ENCODE assay signal across 12 cellular contexts in the genomic region with DNA sequence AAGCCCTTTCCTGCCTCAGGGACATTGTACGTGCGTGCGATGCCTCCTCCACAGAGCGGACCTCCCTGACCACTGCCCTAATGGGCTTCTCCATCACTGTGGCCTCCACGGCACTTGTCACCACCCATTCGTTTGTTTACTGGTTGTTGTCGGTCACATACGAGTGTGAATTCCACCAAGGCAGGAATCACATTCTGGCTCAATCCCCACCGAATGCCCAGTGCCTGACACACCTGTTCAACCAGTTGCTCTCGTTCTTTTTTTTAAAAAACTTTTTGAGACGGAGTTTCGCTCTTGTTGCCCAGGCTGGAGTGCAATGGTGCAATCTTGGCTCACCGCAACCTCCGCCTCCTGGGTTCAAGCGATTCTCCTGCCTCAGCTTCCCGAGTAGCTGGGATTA. TPM values are rescaled to one million over a fixed set of nuclear protein-coding genes. Genes with fewer than 3 reads are reported as not detected.
DNase-seq lines count a peak whose midpoint lies in the region; ATAC-seq and TF ChIP-seq lines count a peak whose summit lies in the region.
"Not testable (repeated sequence)": the region's sequence is repeated elsewhere in the genome, so short reads cannot be mapped to it uniquely, and the experiment has no call there.
"Had no signal": no experiment of that assay in that cellular context is flagged by ENCODE, and none has a peak within 500 bp of the region (broad histone marks: within the 10 kb centered on the region; RNA-seq: fewer than 3 reads in every experiment).

No MANE protein-coding gene starts in this region.

- H3K9me3 Mint-ChIP-seq in CD4-positive, CD25-positive, alpha-beta regulatory T cell; activated B cell treated with CpG ODN at 0.5 μM for 24 hours; activated T-helper 1 cell treated with anti-CD3 and anti-CD28 coated beads, Interleukin-12 subunit alpha, Interleukin-12 subunit beta, Interleukin-2, Interleukin-4 antibody, amounts not matched to agents 30 ng/mL and 10 ng/mL and 1 ng/mL, durations not matched to agents 14 hours and 24 hours and 36 hours; brain; natural killer cell treated with Interleukin-12 subunit alpha and Interleukin-12 subunit beta and Interleukin-15 and Interleukin-18, amount 100 ng/mL, for 72 hours; stimulated activated naive B cell treated with anti-CD40 and anti-IgM and Interleukin-4, amounts not matched to agents 10 μg/mL and 1 μg/mL and 100 μg/mL, for 72 hours: not testable (repeated sequence)

- H3K27me3 Mint-ChIP-seq in CD4-positive, CD25-positive, alpha-beta regulatory T cell; activated T-helper 1 cell treated with anti-CD3 and anti-CD28 coated beads, Interleukin-12 subunit alpha, Interleukin-12 subunit beta, Interleukin-2, Interleukin-4 antibody, amounts not matched to agents 30 ng/mL and 10 ng/mL and 1 ng/mL, durations not matched to agents 14 hours and 24 hours and 36 hours (ENCODE audit: insufficient read depth); natural killer cell treated with Interleukin-12 subunit alpha and Interleukin-12 subunit beta and Interleukin-15 and Interleukin-18, amount 100 ng/mL, for 72 hours: not testable (repeated sequence)
- peaks cover 15% of the 10 kb centered on the region for H3K27me3 Mint-ChIP-seq in activated B cell treated with CpG ODN at 0.5 μM for 24 hours
- H3K27me3 Mint-ChIP-seq in brain, result peaks cover 22% of the 10 kb centered on the region
- peaks cover 17 to 27% of the 10 kb centered on the region in 2 donors for H3K27me3 Mint-ChIP-seq in stimulated activated naive B cell treated with anti-CD40 and anti-IgM and Interleukin-4, amounts not matched to agents 10 μg/mL and 1 μg/mL and 100 μg/mL, for 72 hours

- POLR2A ChIA-PET in HEK293 (lab: Yijun Ruan, JAX), result not testable (repeated sequence)
- POLR2A ChIA-PET in activated B cell treated with CpG ODN at 0.5 μM for 24 hours (lab: Charles Lee), result interaction anchor here (1.1 kb wide), 1 partner anchor 164 kb away, joined by 3 read pairs; the partner anchor contains the start of gene CAPN15

- H3K27ac Mint-ChIP-seq in CD4-positive, CD25-positive, alpha-beta regulatory T cell, result peak overlapping the region in 1 of 3 donors; percentile 31
- H3K27ac Mint-ChIP-seq in activated B cell treated with CpG ODN at 0.5 μM for 24 hours, result not testable (repeated sequence)
- H3K27ac Mint-ChIP-seq in activated T-helper 1 cell treated with anti-CD3 and anti-CD28 coated beads, Interleukin-12 subunit alpha, Interleukin-12 subunit beta, Interleukin-2, Interleukin-4 antibody, amounts not matched to agents 30 ng/mL and 10 ng/mL and 1 ng/mL, durations not matched to agents 14 hours and 24 hours and 36 hours, result peak overlapping the region; percentile 72
- peak overlapping the region in 4 of 5 experiments; percentile 62 to 97 (median 92) for H3K27ac Mint-ChIP-seq in brain
- H3K27ac Mint-ChIP-seq in natural killer cell treated with Interleukin-12 subunit alpha and Interleukin-12 subunit beta and Interleukin-15 and Interleukin-18, amount 100 ng/mL, for 72 hours, result peak overlapping the region; percentile 76 to 90
- peak overlapping the region; percentile 87 for H3K27ac Mint-ChIP-seq in stimulated activated naive B cell treated with anti-CD40 and anti-IgM and Interleukin-4, amounts not matched to agents 10 μg/mL and 1 μg/mL and 100 μg/mL, for 72 hours

- intact Hi-C loops in activated B cell treated with CpG ODN at 0.5 μM for 24 hours (cut with micrococcal nuclease), result not testable (repeated sequence)
- intact Hi-C loops in activated T-helper 1 cell treated with anti-CD3 and anti-CD28 coated beads, Interleukin-12 subunit alpha, Interleukin-12 subunit beta, Interleukin-2, Interleukin-4 antibody, amounts not matched to agents 30 ng/mL and 10 ng/mL and 1 ng/mL, durations not matched to agents 14 hours and 24 hours and 36 hours (cut with micrococcal nuclease), result loop anchor here (2.0 kb wide), 1 partner anchor 24 kb away; the partner anchor contains the start of gene METRN

- not testable (repeated sequence) for H3K36me3 ChIP-seq in CD4-positive, CD25-positive, alpha-beta regulatory T cell (ENCODE audit: control insufficient read depth, insufficient read depth, low read length)
- peaks cover 0 to 29% of the 10 kb centered on the region in 2 experiments; a peak in 1 of 3 replicates for H3K36me3 ChIP-seq in HEK293 (ENCODE audit: control insufficient read depth in 2 of 2, insufficient read depth in 1 of 2, low read length in 2 of 2)

- not testable (repeated sequence) for H3K9me3 ChIP-seq in CD4-positive, CD25-positive, alpha-beta regulatory T cell (ENCODE audit: control insufficient read depth in 2 of 2, low read length in 2 of 2); HEK293 (ENCODE audit: control insufficient read depth, insufficient read depth, low read depth, low read length)

- peaks cover 2 to 40% (median 9%) of the 10 kb centered on the region in 4 donors for H3K4me1 Mint-ChIP-seq in CD4-positive, CD25-positive, alpha-beta regulatory T cell
- H3K4me1 Mint-ChIP-seq in activated B cell treated with CpG ODN at 0.5 μM for 24 hours, result peaks cover 37% of the 10 kb centered on the region
- H3K4me1 Mint-ChIP-seq in activated T-helper 1 cell treated with anti-CD3 and anti-CD28 coated beads, Interleukin-12 subunit alpha, Interleukin-12 subunit beta, Interleukin-2, Interleukin-4 antibody, amounts not matched to agents 30 ng/mL and 10 ng/mL and 1 ng/mL, durations not matched to agents 14 hours and 24 hours and 36 hours (ENCODE audit: low read depth), result peaks cover 17% of the 10 kb centered on the region
- peaks cover 28% of the 10 kb centered on the region for H3K4me1 Mint-ChIP-seq in brain
- H3K4me1 Mint-ChIP-seq in natural killer cell treated with Interleukin-12 subunit alpha and Interleukin-12 subunit beta and Interleukin-15 and Interleukin-18, amount 100 ng/mL, for 72 hours (ENCODE audit: low read depth in 2 of 2), result peaks cover 3 to 10% of the 10 kb centered on the region in 2 donors
- peaks cover 20 to 50% of the 10 kb centered on the region in 2 donors for H3K4me1 Mint-ChIP-seq in stimulated activated naive B cell treated with anti-CD40 and anti-IgM and Interleukin-4, amounts not matched to agents 10 μg/mL and 1 μg/mL and 100 μg/mL, for 72 hours

- CTCF ChIA-PET in HEK293 (lab: Yijun Ruan, JAX); activated B cell treated with CpG ODN at 0.5 μM for 24 hours (lab: Charles Lee): not testable (repeated sequence)

- peaks cover 37% of the 10 kb centered on the region for H3K4me1 ChIP-seq in CD4-positive, CD25-positive, alpha-beta regulatory T cell (ENCODE audit: control insufficient read depth, insufficient read depth, low read length, poor library complexity, severe bottlenecking)
- H3K4me1 ChIP-seq in HEK293 (ENCODE audit: control insufficient read depth, insufficient read depth, low read length), result not testable (repeated sequence)

- H3K36me3 Mint-ChIP-seq in CD4-positive, CD25-positive, alpha-beta regulatory T cell; activated T-helper 1 cell treated with anti-CD3 and anti-CD28 coated beads, Interleukin-12 subunit alpha, Interleukin-12 subunit beta, Interleukin-2, Interleukin-4 antibody, amounts not matched to agents 30 ng/mL and 10 ng/mL and 1 ng/mL, durations not matched to agents 14 hours and 24 hours and 36 hours (ENCODE audit: low read depth); brain; natural killer cell treated with Interleukin-12 subunit alpha and Interleukin-12 subunit beta and Interleukin-15 and Interleukin-18, amount 100 ng/mL, for 72 hours: not testable (repeated sequence)
- H3K36me3 Mint-ChIP-seq in activated B cell treated with CpG ODN at 0.5 μM for 24 hours (ENCODE audit: low read depth), result peaks cover 13% of the 10 kb centered on the region
- peaks cover 6 to 11% of the 10 kb centered on the region in 2 donors for H3K36me3 Mint-ChIP-seq in stimulated activated naive B cell treated with anti-CD40 and anti-IgM and Interleukin-4, amounts not matched to agents 10 μg/mL and 1 μg/mL and 100 μg/mL, for 72 hours

- H3K4me3 Mint-ChIP-seq in CD4-positive, CD25-positive, alpha-beta regulatory T cell, result peak overlapping the region; percentile 71 to 98 (median 95)
- H3K4me3 Mint-ChIP-seq in activated B cell treated with CpG ODN at 0.5 μM for 24 hours, result peak overlapping the region; percentile 90
- peak overlapping the region; percentile 82 for H3K4me3 Mint-ChIP-seq in activated T-helper 1 cell treated with anti-CD3 and anti-CD28 coated beads, Interleukin-12 subunit alpha, Interleukin-12 subunit beta, Interleukin-2, Interleukin-4 antibody, amounts not matched to agents 30 ng/mL and 10 ng/mL and 1 ng/mL, durations not matched to agents 14 hours and 24 hours and 36 hours
- H3K4me3 Mint-ChIP-seq in brain, result peak overlapping the region; percentile 91 to 97 (median 93)
- H3K4me3 Mint-ChIP-seq in natural killer cell treated with Interleukin-12 subunit alpha and Interleukin-12 subunit beta and Interleukin-15 and Interleukin-18, amount 100 ng/mL, for 72 hours, result peak overlapping the region; percentile 60
- peak overlapping the region; percentile 50 to 63 for H3K4me3 Mint-ChIP-seq in stimulated activated naive B cell treated with anti-CD40 and anti-IgM and Interleukin-4, amounts not matched to agents 10 μg/mL and 1 μg/mL and 100 μg/mL, for 72 hours

- not testable (repeated sequence) for H3K27me3 ChIP-seq in CD4-positive, CD25-positive, alpha-beta regulatory T cell (ENCODE audit: control insufficient read depth, insufficient read depth, low read length)

- not testable (repeated sequence) for DNase-seq in CD4-positive, CD25-positive, alpha-beta regulatory T cell; activated B cell treated with CpG ODN at 0.5 μM for 24 hours; activated T-helper 1 cell treated with anti-CD3 and anti-CD28 coated beads, Interleukin-12 subunit alpha, Interleukin-12 subunit beta, Interleukin-2, Interleukin-4 antibody, amounts not matched to agents 30 ng/mL and 10 ng/mL and 1 ng/mL, durations not matched to agents 14 hours and 24 hours and 36 hours (ENCODE audit: low spot score); natural killer cell treated with Interleukin-12 subunit alpha and Interleukin-12 subunit beta and Interleukin-15 and Interleukin-18, amount 100 ng/mL, for 72 hours (ENCODE audit: low spot score); stimulated activated naive B cell treated with anti-CD40 and anti-IgM and Interleukin-4, amounts not matched to agents 10 μg/mL and 1 μg/mL and 100 μg/mL, for 72 hours

- not testable (repeated sequence) for H3K4me3 ChIP-seq in CD4-positive, CD25-positive, alpha-beta regulatory T cell (ENCODE audit: low read depth, low read length); HEK293 (ENCODE audit: low read depth, low read length)

- ATAC-seq in CD4-positive, CD25-positive, alpha-beta regulatory T cell (ENCODE audit: low read depth in 2 of 2); activated B cell treated with CpG ODN at 0.5 μM for 24 hours (ENCODE audit: low read depth); natural killer cell treated with Interleukin-12 subunit alpha and Interleukin-12 subunit beta and Interleukin-15 and Interleukin-18, amount 100 ng/mL, for 72 hours; stimulated activated naive B cell treated with anti-CD40 and anti-IgM and Interleukin-4, amounts not matched to agents 10 μg/mL and 1 μg/mL and 100 μg/mL, for 72 hours (replicated peaks): not testable (repeated sequence)
- peak; percentile 1 for ATAC-seq in esophagus mucosa

- TF ChIP-seq CTCF in HEK293 (tag by site-specific recombination; IDR thresholded peaks at IDR 0.05); activated B cell treated with CpG ODN at 0.5 μM for 24 hours (IDR thresholded peaks at IDR 0.05); brain (conservative IDR thresholded peaks at IDR 0.05): not testable (repeated sequence)

- not testable (repeated sequence) for H3K27ac ChIP-seq in CD4-positive, CD25-positive, alpha-beta regulatory T cell (ENCODE audit: insufficient read depth, low read length, poor library complexity, severe bottlenecking); HEK293 (ENCODE audit: extremely low read depth, low read depth, low read length)

RNA-seq across cellular contexts. Expression of gene WDR24, which starts 1.0 kb away (rescaled TPM):
- total RNA-seq in CD4-positive, CD25-positive, alpha-beta regulatory T cell, result 8.9 TPM
- polyA plus RNA-seq in CD4-positive, CD25-positive, alpha-beta regulatory T cell, result 10 to 100 TPM in 2 of 4 donors, 1 to 10 TPM in 2; 7.9 to 10.4 (median 10.0) TPM
- total RNA-seq in activated B cell treated with CpG ODN at 0.5 μM for 24 hours, result 13.9 and 14.8 TPM in 2 replicates
- total RNA-seq in activated T-helper 1 cell treated with anti-CD3 and anti-CD28 coated beads, Interleukin-12 subunit alpha, Interleukin-12 subunit beta, Interleukin-2, Interleukin-4 antibody, amounts not matched to agents 30 ng/mL and 10 ng/mL and 1 ng/mL, durations not matched to agents 14 hours and 24 hours and 36 hours, result 21.6 and 22.1 TPM in 2 replicates
- 24.5 TPM for polyA plus RNA-seq in brain (ENCODE audit: insufficient read depth, low read depth, low replicate concordance)
- 7.4 TPM for total RNA-seq in esophagus mucosa
- 10 to 100 TPM; 15.7 to 25.0 TPM for total RNA-seq in natural killer cell treated with Interleukin-12 subunit alpha and Interleukin-12 subunit beta and Interleukin-15 and Interleukin-18, amount 100 ng/mL, for 72 hours

RNA-seq across cellular contexts. Expression of gene JMJD8, which starts 7.1 kb away (rescaled TPM):
- 22.7 TPM for total RNA-seq in CD4-positive, CD25-positive, alpha-beta regulatory T cell
- 10 to 100 TPM; 29.2 to 36.2 (median 33.4) TPM for polyA plus RNA-seq in CD4-positive, CD25-positive, alpha-beta regulatory T cell
- total RNA-seq in activated B cell treated with CpG ODN at 0.5 μM for 24 hours (41.4 and 47.0 TPM in 2 replicates), esophagus mucosa (31.7 TPM)
- total RNA-seq in activated T-helper 1 cell treated with anti-CD3 and anti-CD28 coated beads, Interleukin-12 subunit alpha, Interleukin-12 subunit beta, Interleukin-2, Interleukin-4 antibody, amounts not matched to agents 30 ng/mL and 10 ng/mL and 1 ng/mL, durations not matched to agents 14 hours and 24 hours and 36 hours, result 63.4 and 71.4 TPM in 2 replicates
- polyA plus RNA-seq in brain (ENCODE audit: insufficient read depth, low read depth, low replicate concordance), result 69.1 TPM
- total RNA-seq in natural killer cell treated with Interleukin-12 subunit alpha and Interleukin-12 subunit beta and Interleukin-15 and Interleukin-18, amount 100 ng/mL, for 72 hours, result 10 to 100 TPM; 31.2 to 53.4 TPM

RNA-seq across cellular contexts. Expression of gene STUB1, which starts 11.0 kb away (rescaled TPM):
- total RNA-seq in CD4-positive, CD25-positive, alpha-beta regulatory T cell, result 63.2 TPM
- polyA plus RNA-seq in CD4-positive, CD25-positive, alpha-beta regulatory T cell, result 100 to 1,000 TPM; 117 to 142 (median 135) TPM
- 75.4 and 81.2 TPM in 2 replicates for total RNA-seq in activated B cell treated with CpG ODN at 0.5 μM for 24 hours
- 94.0 and 95.4 TPM in 2 replicates for total RNA-seq in activated T-helper 1 cell treated with anti-CD3 and anti-CD28 coated beads, Interleukin-12 subunit alpha, Interleukin-12 subunit beta, Interleukin-2, Interleukin-4 antibody, amounts not matched to agents 30 ng/mL and 10 ng/mL and 1 ng/mL, durations not matched to agents 14 hours and 24 hours and 36 hours
- 209 TPM for polyA plus RNA-seq in brain (ENCODE audit: insufficient read depth, low read depth, low replicate concordance)
- 87.5 TPM for total RNA-seq in esophagus mucosa
- 100 to 1,000 TPM in 1 of 2 donors, 10 to 100 TPM in 1; 95.0 to 172 TPM for total RNA-seq in natural killer cell treated with Interleukin-12 subunit alpha and Interleukin-12 subunit beta and Interleukin-15 and Interleukin-18, amount 100 ng/mL, for 72 hours

RNA-seq across cellular contexts. Expression of gene FBXL16, which starts 14.4 kb away (rescaled TPM):
- total RNA-seq in CD4-positive, CD25-positive, alpha-beta regulatory T cell, result 18.6 TPM
- polyA plus RNA-seq in CD4-positive, CD25-positive, alpha-beta regulatory T cell, result 10 to 100 TPM in 1 of 4 donors, 1 to 10 TPM in 3; 8.5 to 10.5 (median 9.3) TPM
- 0.75 and 0.88 TPM in 2 replicates for total RNA-seq in activated B cell treated with CpG ODN at 0.5 μM for 24 hours
- 6.3 and 7.6 TPM in 2 replicates for total RNA-seq in activated T-helper 1 cell treated with anti-CD3 and anti-CD28 coated beads, Interleukin-12 subunit alpha, Interleukin-12 subunit beta, Interleukin-2, Interleukin-4 antibody, amounts not matched to agents 30 ng/mL and 10 ng/mL and 1 ng/mL, durations not matched to agents 14 hours and 24 hours and 36 hours
- 188 TPM for polyA plus RNA-seq in brain (ENCODE audit: insufficient read depth, low read depth, low replicate concordance)
- 15.1 TPM for total RNA-seq in esophagus mucosa
- total RNA-seq in natural killer cell treated with Interleukin-12 subunit alpha and Interleukin-12 subunit beta and Interleukin-15 and Interleukin-18, amount 100 ng/mL, for 72 hours, result under 1 TPM in 1 of 2 donors, not detected in 1; 0.26 TPM
- total RNA-seq: dermis blood vessel endothelial cell, fibroblast of lung, gastrocnemius medialis, thoracic aorta had no signal

RNA-seq across cellular contexts. Expression of gene RHBDL1, which starts 15.8 kb away (rescaled TPM):
- total RNA-seq in CD4-positive, CD25-positive, alpha-beta regulatory T cell, result 3.2 TPM
- polyA plus RNA-seq in CD4-positive, CD25-positive, alpha-beta regulatory T cell, result 1 to 10 TPM in 1 of 4 donors, under 1 TPM in 2, not detected in 1; 0.49 to 1.5 (median 0.88) TPM
- total RNA-seq in activated B cell treated with CpG ODN at 0.5 μM for 24 hours (0.24 TPM in 1 of 2 replicates, not detected in the other), esophagus mucosa (1.0 TPM)
- total RNA-seq in activated T-helper 1 cell treated with anti-CD3 and anti-CD28 coated beads, Interleukin-12 subunit alpha, Interleukin-12 subunit beta, Interleukin-2, Interleukin-4 antibody, amounts not matched to agents 30 ng/mL and 10 ng/mL and 1 ng/mL, durations not matched to agents 14 hours and 24 hours and 36 hours, result 0.71 and 1.1 TPM in 2 replicates
- 10.0 TPM for polyA plus RNA-seq in brain (ENCODE audit: insufficient read depth, low read depth, low replicate concordance)
- 1 to 10 TPM; 1.0 to 1.5 TPM for total RNA-seq in natural killer cell treated with Interleukin-12 subunit alpha and Interleukin-12 subunit beta and Interleukin-15 and Interleukin-18, amount 100 ng/mL, for 72 hours
